In the genomic region with DNA sequence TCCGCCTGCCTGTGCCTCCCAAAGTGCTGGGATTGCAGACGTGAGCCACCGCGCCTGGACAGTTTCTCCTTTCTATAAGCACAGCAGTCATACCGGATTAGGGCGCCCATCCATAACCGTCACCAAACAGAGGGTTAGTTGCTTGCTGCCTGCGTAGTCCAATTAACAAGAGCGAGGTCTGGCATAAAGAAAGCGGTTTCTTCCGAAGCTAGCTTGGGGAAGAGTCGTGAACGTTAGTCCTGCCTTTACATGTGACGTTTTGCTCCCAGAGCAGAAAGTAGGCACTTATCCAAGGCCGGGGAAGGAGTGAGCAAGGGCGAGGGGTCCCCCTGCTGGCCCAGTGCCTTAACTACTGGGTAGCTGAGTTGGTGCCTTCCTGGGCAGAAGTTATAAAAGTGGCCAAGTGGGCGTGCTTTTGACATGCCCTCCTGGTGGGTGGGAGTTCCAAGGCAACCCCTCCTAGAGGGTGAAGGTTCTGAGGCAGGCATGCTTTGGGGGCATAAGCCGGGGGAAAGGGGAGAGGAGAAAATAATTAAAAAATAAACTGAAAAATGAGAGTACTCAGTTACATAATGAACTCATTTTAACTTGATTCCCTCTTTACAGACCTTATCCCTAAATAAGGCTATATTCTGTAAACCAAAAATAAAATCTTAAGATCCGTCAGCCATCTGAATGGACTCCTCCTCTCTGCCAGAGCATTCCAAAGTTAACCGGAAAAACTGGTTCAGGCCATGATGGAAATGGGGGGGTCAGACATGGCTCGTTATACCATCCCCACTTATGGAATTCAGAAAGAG, we compare ENCODE assay signal across 2 cellular contexts.
A peak's percentile ranks its signal among the peaks of the same experiment; 100 is the strongest.
TF ChIP-seq lines count a peak whose summit lies in the region.

No MANE protein-coding gene starts in this region.

TF ChIP-seq in IMR-90, 13 proteins besides CTCF, POLR2A, EP300 and RAD21:
- peak; percentile 95 for TF ChIP-seq SMC3 (IDR thresholded peaks at IDR 0.05; ENCODE audit: low read depth, low read length)
- TF ChIP-seq RCOR1 (IDR thresholded peaks at IDR 0.05; ENCODE audit: insufficient replicate concordance, low read length), result no peak
- TF ChIP-seq FOS (IDR thresholded peaks at IDR 0.05; ENCODE audit: low read depth, low read length), result no peak
- peak; percentile 16; the same call in 1 of the 2 replicates for TF ChIP-seq MAZ (IDR thresholded peaks at IDR 0.05; ENCODE audit: borderline replicate concordance, low read depth, low read length)
- TF ChIP-seq MXI1 (IDR thresholded peaks at IDR 0.05; ENCODE audit: borderline replicate concordance, low read depth, low read length), result peak; percentile 57; the same call in 1 of the 2 replicates
- TF ChIP-seq BHLHE40 (IDR thresholded peaks at IDR 0.05; ENCODE audit: low read depth, low read length), result 0 out of 2 replicates have a peak, but pooled peaks have one; percentile 19

TF ChIP-seq in neural cell, 6 proteins besides CTCF, POLR2A, EP300 and RAD21:
- TF ChIP-seq, protein P1, sequence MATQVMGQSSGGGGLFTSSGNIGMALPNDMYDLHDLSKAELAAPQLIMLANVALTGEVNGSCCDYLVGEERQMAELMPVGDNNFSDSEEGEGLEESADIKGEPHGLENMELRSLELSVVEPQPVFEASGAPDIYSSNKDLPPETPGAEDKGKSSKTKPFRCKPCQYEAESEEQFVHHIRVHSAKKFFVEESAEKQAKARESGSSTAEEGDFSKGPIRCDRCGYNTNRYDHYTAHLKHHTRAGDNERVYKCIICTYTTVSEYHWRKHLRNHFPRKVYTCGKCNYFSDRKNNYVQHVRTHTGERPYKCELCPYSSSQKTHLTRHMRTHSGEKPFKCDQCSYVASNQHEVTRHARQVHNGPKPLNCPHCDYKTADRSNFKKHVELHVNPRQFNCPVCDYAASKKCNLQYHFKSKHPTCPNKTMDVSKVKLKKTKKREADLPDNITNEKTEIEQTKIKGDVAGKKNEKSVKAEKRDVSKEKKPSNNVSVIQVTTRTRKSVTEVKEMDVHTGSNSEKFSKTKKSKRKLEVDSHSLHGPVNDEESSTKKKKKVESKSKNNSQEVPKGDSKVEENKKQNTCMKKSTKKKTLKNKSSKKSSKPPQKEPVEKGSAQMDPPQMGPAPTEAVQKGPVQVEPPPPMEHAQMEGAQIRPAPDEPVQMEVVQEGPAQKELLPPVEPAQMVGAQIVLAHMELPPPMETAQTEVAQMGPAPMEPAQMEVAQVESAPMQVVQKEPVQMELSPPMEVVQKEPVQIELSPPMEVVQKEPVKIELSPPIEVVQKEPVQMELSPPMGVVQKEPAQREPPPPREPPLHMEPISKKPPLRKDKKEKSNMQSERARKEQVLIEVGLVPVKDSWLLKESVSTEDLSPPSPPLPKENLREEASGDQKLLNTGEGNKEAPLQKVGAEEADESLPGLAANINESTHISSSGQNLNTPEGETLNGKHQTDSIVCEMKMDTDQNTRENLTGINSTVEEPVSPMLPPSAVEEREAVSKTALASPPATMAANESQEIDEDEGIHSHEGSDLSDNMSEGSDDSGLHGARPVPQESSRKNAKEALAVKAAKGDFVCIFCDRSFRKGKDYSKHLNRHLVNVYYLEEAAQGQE (IDR thresholded peaks at IDR 0.05; ENCODE audit: borderline replicate concordance), result no peak
- TF ChIP-seq TAF1 (IDR thresholded peaks at IDR 0.05; ENCODE audit: low read depth) (no peak), POLR2AphosphoS5 (IDR thresholded peaks at IDR 0.05) (no peak), SMC3 (conservative IDR thresholded peaks at IDR 0.05; ENCODE audit: poor library complexity) (peak; percentile 92), MXI1 (conservative IDR thresholded peaks at IDR 0.05; ENCODE audit: poor library complexity, severe bottlenecking) (peak; percentile 22)
